In the genomic region with DNA sequence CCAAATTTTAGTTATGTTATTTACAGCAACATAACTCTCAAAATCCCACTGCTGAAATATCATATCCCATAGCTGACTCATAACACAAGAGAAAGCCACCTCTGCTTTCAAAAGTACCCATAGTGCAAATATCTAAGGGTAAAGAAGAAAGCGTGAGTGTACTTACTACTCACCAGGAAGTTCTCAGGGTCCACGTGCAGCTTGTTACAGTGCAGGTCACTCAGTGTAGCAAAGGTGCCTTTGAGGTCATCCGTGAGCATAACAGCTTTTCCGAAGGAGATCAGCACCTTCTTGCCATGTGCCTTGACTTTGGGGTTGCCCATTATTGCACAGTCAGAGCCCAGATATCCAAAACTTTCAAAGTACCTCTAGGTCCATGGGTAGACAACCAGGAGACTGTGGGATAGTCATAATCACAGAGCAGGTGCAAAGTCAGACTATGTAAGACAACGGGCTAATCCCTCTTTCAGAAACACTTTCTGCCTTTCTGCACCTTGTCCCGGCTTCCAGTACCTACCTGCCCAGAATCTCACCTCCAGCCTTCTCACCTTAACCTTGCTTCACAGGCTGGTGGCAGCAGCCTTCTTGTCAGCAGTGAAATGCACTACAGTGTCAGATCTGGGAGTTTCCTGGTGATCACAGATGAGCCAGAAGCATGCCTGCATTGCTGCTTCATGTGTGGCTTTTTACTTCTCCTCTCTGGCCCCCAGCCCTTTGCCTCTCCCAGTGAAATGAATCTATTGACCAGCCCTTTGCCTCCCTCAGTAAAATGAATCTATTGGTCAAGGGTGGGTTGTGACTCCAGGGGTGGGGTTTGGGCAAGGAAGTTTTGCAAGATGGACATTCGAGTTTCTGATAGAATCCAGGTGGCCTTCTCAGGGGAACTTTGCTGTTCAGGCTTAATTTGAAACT, we compare ENCODE assay signal across 1 cellular context.
TF ChIP-seq lines count a peak whose summit lies in the region.

No MANE protein-coding gene starts in this region.

TF ChIP-seq in HepG2, 621 proteins besides CTCF, POLR2A, EP300 and RAD21:
- TF ChIP-seq TRAFD1 (CRISPR knock-in tag; IDR thresholded peaks at IDR 0.05; ENCODE audit: borderline replicate concordance) = no peak
